In the genomic region with DNA sequence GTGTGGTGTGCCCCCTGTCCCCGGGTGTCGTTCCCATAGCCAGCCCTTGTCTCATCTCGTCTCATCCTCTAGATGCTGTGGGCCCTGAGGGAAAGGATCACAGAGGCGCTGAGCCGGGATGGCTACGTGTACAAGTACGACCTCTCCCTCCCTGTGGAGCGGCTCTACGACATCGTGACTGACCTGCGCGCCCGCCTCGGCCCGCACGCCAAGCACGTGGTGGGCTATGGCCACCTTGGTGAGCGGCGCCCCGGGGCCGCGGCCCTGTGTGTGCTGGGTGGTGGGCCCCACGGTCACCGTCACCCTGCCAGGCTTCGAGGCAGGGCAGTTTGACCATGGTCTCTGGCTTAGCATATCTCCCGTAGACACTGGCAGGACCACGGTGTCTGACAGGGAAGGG, we compare ENCODE assay signal across 20 cellular contexts. TPM values are rescaled to one million over a fixed set of nuclear protein-coding genes. Genes with fewer than 3 reads are reported as not detected.
DNase-seq lines count a peak whose midpoint lies in the region; ATAC-seq, FAIRE-seq and TF ChIP-seq lines count a peak whose summit lies in the region.
"Had no signal": no experiment of that assay in that cellular context is flagged by ENCODE, and none has a peak within 500 bp of the region (broad histone marks: within the 10 kb centered on the region; RNA-seq: fewer than 3 reads in every experiment).

No MANE protein-coding gene starts in this region.

- peaks cover under 1 to 1% of the 10 kb centered on the region in 2 donors for H3K9me3 Mint-ChIP-seq in activated T-cell treated with anti-CD3 and anti-CD28 coated beads, Interleukin-2, amount 50 U/mL, for 72 hours

- H3K23me2 ChIP-seq in H1 (ENCODE audit: low read depth, low read length), result no peaks in the 10 kb centered on the region

- CTCF ChIA-PET in H1 (lab: Charles Lee; ENCODE audit: partially characterized antibody), result interaction anchor here (1.0 kb wide), 1 partner anchor 123 kb away, joined by 3 read pairs; no protein-coding TSS in a partner anchor

- H3K36me3 ChIP-seq in H1 (ENCODE audit: control insufficient read depth in 2 of 4, insufficient read depth in 4 of 4, low read length in 3 of 4), result no peaks in the 10 kb centered on the region; a peak in 1 of 8 replicates
- peaks cover 17 to 34% of the 10 kb centered on the region in 2 donors for H3K36me3 ChIP-seq in neuronal stem cell (replicated peaks in 1 of 2; ENCODE audit: control insufficient read depth in 2 of 2, insufficient read depth in 2 of 2, low read length in 2 of 2)
- H3K36me3 ChIP-seq in right lobe of liver, result peaks cover 0 to 24% (median 9%) of the 10 kb centered on the region in 4 donors

- POLR2A ChIA-PET in H1 (lab: Charles Lee; ENCODE audit: partially characterized antibody), result interaction anchor here (1.0 kb wide), 1 partner anchor 17 kb away, joined by 4 read pairs; no protein-coding TSS in a partner anchor

- H4K20me1 ChIP-seq in H1 (replicated peaks in 1 of 2; ENCODE audit: control insufficient read depth in 1 of 2, insufficient read depth in 2 of 2, low read length in 2 of 2), result peaks cover 0 to 3% of the 10 kb centered on the region in 2 experiments
- H4K20me1 ChIP-seq: BLaER1 had no signal

- H3K27ac ChIP-seq in right cardiac atrium (ENCODE audit: low read length) (no peak overlapping the region), H1 (ENCODE audit: low read depth, low read length) (no peak overlapping the region), neuronal stem cell (replicated peaks; ENCODE audit: low read length) (no peak overlapping the region), right lobe of liver (no peak overlapping the region)
- H3K27ac ChIP-seq: BLaER1, C4-2B had no signal

- H2BK12ac ChIP-seq in H1 (ENCODE audit: low read depth, low read length), result no peak overlapping the region
- no peak overlapping the region for H2BK12ac ChIP-seq in neuronal stem cell (ENCODE audit: low read length)

- H4K5ac ChIP-seq in H1 (ENCODE audit: insufficient read length, low read depth, low read length), result no peak overlapping the region

- H3K4ac ChIP-seq in H1 (replicated peaks; ENCODE audit: insufficient read length, low read depth, low read length), result no peak overlapping the region
- H3K4ac ChIP-seq in neuronal stem cell (ENCODE audit: low read length), result no peak overlapping the region

- no peaks in the 10 kb centered on the region for H3K79me2 ChIP-seq in H1 (ENCODE audit: control insufficient read depth in 1 of 2, insufficient read depth in 2 of 2, low read length in 2 of 2)

- FAIRE-seq in H1 (lab: Jason Lieb, UNC), result no peak
- FAIRE-seq: G401.6, GM12892 had no signal

- DNase-seq in right cardiac atrium (peak in 2 of 3 donors; percentile 37 to 41), left cardiac atrium (no peak), H1 (ENCODE audit: low read depth in 1 of 2, low spot score in 2 of 2) (no peak), neuronal stem cell (ENCODE audit: low spot score) (no peak), right lobe of liver (no peak)
- no peak for DNase-seq in activated T-cell treated with anti-CD3 and anti-CD28 coated beads, Interleukin-2, amount 50 U/mL, for 72 hours
- DNase-seq: Caco-2; CD4-positive, CD25-positive, alpha-beta regulatory T cell; CD8-positive, alpha-beta T cell; DMS153; DND-41; GOT3; H7; HCEC 1CT had no signal

- H3K9ac ChIP-seq in H1 (replicated peaks in 1 of 4; ENCODE audit: extremely low read depth in 1 of 4, low read depth in 3 of 4, low read length in 3 of 4) (no peak overlapping the region), neuronal stem cell (ENCODE audit: low read depth, low read length, poor library complexity) (peak overlapping the region; percentile 34)
- H3K9ac ChIP-seq: BLaER1 had no signal

- intact Hi-C loops in right cardiac atrium (cut with DNase I), result no loop called here
- intact Hi-C loops in left cardiac atrium (cut with DNase I), result no loop called here
- intact Hi-C loops in right lobe of liver (cut with DNase I), result no loop called here

- no peak overlapping the region for H2BK20ac ChIP-seq in H1 (ENCODE audit: low read length)

- H2BK5ac ChIP-seq in H1 (ENCODE audit: low read depth, low read length), result no peak overlapping the region
- H2BK5ac ChIP-seq in neuronal stem cell (ENCODE audit: low read length), result no peak overlapping the region

- H3K4me1 ChIP-seq in right cardiac atrium (ENCODE audit: control insufficient read depth, insufficient read depth, low read length) (no peaks in the 10 kb centered on the region), H1 (replicated peaks in 1 of 4; ENCODE audit: control insufficient read depth in 3 of 4, insufficient read depth in 4 of 4, low read length in 3 of 4) (no peaks in the 10 kb centered on the region), neuronal stem cell (ENCODE audit: control insufficient read depth in 2 of 2, insufficient read depth in 1 of 2, low read depth in 1 of 2, low read length in 2 of 2) (peaks cover 0 to 2% of the 10 kb centered on the region in 2 donors), right lobe of liver (no peaks in the 10 kb centered on the region)
- H3K4me1 ChIP-seq: Caco-2 had no signal

- H3K9me3 ChIP-seq in right cardiac atrium (ENCODE audit: control insufficient read depth, low read length) (no peaks in the 10 kb centered on the region), H1 (ENCODE audit: insufficient read depth in 2 of 2, low read depth in 1 of 2, low read length in 1 of 2) (peaks cover 6 to 8% of the 10 kb centered on the region in 2 experiments; a peak in 3 of 4 replicates), neuronal stem cell (replicated peaks in 1 of 2; ENCODE audit: control insufficient read depth in 2 of 2, insufficient read depth in 1 of 2, low read depth in 1 of 2, low read length in 2 of 2) (no peaks in the 10 kb centered on the region), right lobe of liver (no peaks in the 10 kb centered on the region)
- H3K9me3 ChIP-seq: Caco-2 had no signal

- no peak overlapping the region for H3K23ac ChIP-seq in H1 (ENCODE audit: insufficient read length)
- peak overlapping the region; percentile 40 for H3K23ac ChIP-seq in neuronal stem cell (ENCODE audit: low read depth, low read length, poor library complexity)

- H2AK5ac ChIP-seq in H1 (ENCODE audit: low read depth, low read length), result no peak overlapping the region
- H2AK5ac ChIP-seq in neuronal stem cell (ENCODE audit: low read depth, low read length), result peak overlapping the region; percentile 33

- H3K4me3 Mint-ChIP-seq in activated T-cell treated with anti-CD3 and anti-CD28 coated beads, Interleukin-2, amount 50 U/mL, for 72 hours, result no peak overlapping the region
- H3K4me3 Mint-ChIP-seq: CD4-positive, CD25-positive, alpha-beta regulatory T cell; CD8-positive, alpha-beta T cell had no signal

- H4K91ac ChIP-seq in H1 (replicated peaks; ENCODE audit: insufficient read length, low read length) (no peak overlapping the region), neuronal stem cell (ENCODE audit: low read depth, low read length, poor library complexity) (no peak overlapping the region)

- H3K27ac Mint-ChIP-seq in activated T-cell treated with anti-CD3 and anti-CD28 coated beads, Interleukin-2, amount 50 U/mL, for 72 hours, result no peak overlapping the region
- H3K27ac Mint-ChIP-seq: CD4-positive, CD25-positive, alpha-beta regulatory T cell; CD8-positive, alpha-beta T cell had no signal

- H4K8ac ChIP-seq in H1 (ENCODE audit: extremely low read depth, insufficient read depth, low read length) (peak overlapping the region; percentile 51), neuronal stem cell (ENCODE audit: low read depth, low read length) (peak overlapping the region; percentile 52)

- no peak for TF ChIP-seq EP300 in H1 (IDR thresholded peaks at IDR 0.05; ENCODE audit: borderline replicate concordance in 1 of 2, low read depth in 2 of 2, low read length in 2 of 2)

- H3K27me3 Mint-ChIP-seq in activated T-cell treated with anti-CD3 and anti-CD28 coated beads, Interleukin-2, amount 50 U/mL, for 72 hours (ENCODE audit: low read depth), result no peaks in the 10 kb centered on the region
- H3K27me3 Mint-ChIP-seq: CD4-positive, CD25-positive, alpha-beta regulatory T cell had no signal

- TF ChIP-seq CTCF in H1 (IDR thresholded peaks at IDR 0.05; ENCODE audit: control extremely low read depth in 1 of 3, insufficient read depth in 1 of 3, low read depth in 1 of 3, low read length in 3 of 3), result no peak
- no peak for TF ChIP-seq CTCF in right lobe of liver (IDR thresholded peaks at IDR 0.05)

- H3K18ac ChIP-seq in H1 (ENCODE audit: extremely low read depth, low read length), result no peak overlapping the region
- peak overlapping the region; percentile 12 for H3K18ac ChIP-seq in neuronal stem cell (ENCODE audit: low read length)

- H3K14ac ChIP-seq in H1 (ENCODE audit: insufficient read length), result no peak overlapping the region
- no peak overlapping the region for H3K14ac ChIP-seq in neuronal stem cell (ENCODE audit: low read length)

- no peak for TF ChIP-seq POLR2A in H1 (IDR thresholded peaks at IDR 0.05; ENCODE audit: control extremely low read depth in 1 of 2, low read depth in 2 of 2, low read length in 2 of 2)
- TF ChIP-seq POLR2A in right lobe of liver (IDR thresholded peaks at IDR 0.05), result no peak

- peaks cover 7% of the 10 kb centered on the region for H3K4me1 Mint-ChIP-seq in activated T-cell treated with anti-CD3 and anti-CD28 coated beads, Interleukin-2, amount 50 U/mL, for 72 hours (ENCODE audit: low read depth)

- H2BK15ac ChIP-seq in H1 (ENCODE audit: low read length), result no peak overlapping the region
- H2BK15ac ChIP-seq in neuronal stem cell (ENCODE audit: low read length), result no peak overlapping the region

- H3K4me3 ChIP-seq in right cardiac atrium (ENCODE audit: low read length) (no peak overlapping the region), H1 (ENCODE audit: extremely low read depth in 1 of 4, insufficient read depth in 2 of 4, low read depth in 3 of 4, low read length in 4 of 4) (no peak overlapping the region), neuronal stem cell (ENCODE audit: low read length in 2 of 2) (no peak overlapping the region), right lobe of liver (no peak overlapping the region)
- H3K4me3 ChIP-seq: BLaER1 had no signal

- H3K4me2 ChIP-seq in H1 (ENCODE audit: insufficient read depth in 1 of 2, low read depth in 2 of 2, low read length in 2 of 2) (no peak overlapping the region), neuronal stem cell (ENCODE audit: insufficient read depth, low read length, poor library complexity, severe bottlenecking) (no peak overlapping the region)
- H3K4me2 ChIP-seq: BLaER1 had no signal

- ATAC-seq in right cardiac atrium (no peak), left cardiac atrium (no peak), right lobe of liver (no peak), HG02642 (IDR thresholded peaks at IDR 0.05; ENCODE audit: poor library complexity, unreplicated experiment) (no peak)
- ATAC-seq in activated T-cell treated with anti-CD3 and anti-CD28 coated beads, Interleukin-2, amount 50 U/mL, for 72 hours (replicated peaks in 1 of 2), result no peak
- ATAC-seq: CD8-positive, alpha-beta T cell had no signal

- H3K36me3 Mint-ChIP-seq in activated T-cell treated with anti-CD3 and anti-CD28 coated beads, Interleukin-2, amount 50 U/mL, for 72 hours (ENCODE audit: insufficient read depth in 2 of 2), result peaks cover 7 to 11% of the 10 kb centered on the region in 2 donors

- H3K79me1 ChIP-seq in H1 (ENCODE audit: low read depth, low read length), result no peaks in the 10 kb centered on the region; the same call in 1 of the 2 replicates
- peaks cover 7% of the 10 kb centered on the region for H3K79me1 ChIP-seq in neuronal stem cell (ENCODE audit: low read depth, low read length)

- H2BK120ac ChIP-seq in H1 (replicated peaks; ENCODE audit: low read depth, low read length), result no peak overlapping the region
- H2BK120ac ChIP-seq in neuronal stem cell (ENCODE audit: low read depth, low read length), result no peak overlapping the region

- no peaks in the 10 kb centered on the region for H3K27me3 ChIP-seq in right cardiac atrium (ENCODE audit: control insufficient read depth, insufficient read depth)
- no peaks in the 10 kb centered on the region for H3K27me3 ChIP-seq in H1 (replicated peaks in 1 of 4; ENCODE audit: control insufficient read depth in 3 of 4, extremely low read depth in 1 of 4, insufficient read depth in 3 of 4, low read length in 3 of 4)
- no peaks in the 10 kb centered on the region for H3K27me3 ChIP-seq in neuronal stem cell (ENCODE audit: control insufficient read depth in 3 of 3, insufficient read depth in 3 of 3, low read depth in 1 of 3, low read length in 3 of 3)
- H3K27me3 ChIP-seq in right lobe of liver, result no peaks in the 10 kb centered on the region
- H3K27me3 ChIP-seq: BLaER1 had no signal

- TF ChIP-seq RAD21 in H1 (IDR thresholded peaks at IDR 0.05 in 1 of 2, conservative IDR thresholded peaks at IDR 0.05 in 1 of 2; ENCODE audit: low read depth in 2 of 2, low read length in 2 of 2), result no peak

- 97% methylated on average over 27 of the region's 27 CpGs for WGBS in right cardiac atrium
- WGBS in H1 (ENCODE audit: extremely low coverage in 1 of 2, insufficient coverage in 1 of 2, insufficient read length in 1 of 2, insufficient replicate concordance in 2 of 2, low coverage in 1 of 2, low lambda C conversion rate in 2 of 2, missing lambda C conversion rate in 1 of 2), 2 experiments, result 91% methylated on average over 27 of the region's 27 CpGs; no CpG with 5 or more reads in 1 of the 2 experiments
- no CpG with 5 or more reads among the region's 27 CpGs for WGBS in neuronal stem cell (ENCODE audit: extremely low coverage in 2 of 2, insufficient read length in 2 of 2, insufficient replicate concordance in 1 of 2), 2 donors
- 91% methylated on average over 7 of the region's 27 CpGs for WGBS in right lobe of liver (ENCODE audit: insufficient coverage, low coverage, low lambda C conversion rate, missing lambda C conversion rate)

- H3K56ac ChIP-seq in H1 (replicated peaks; ENCODE audit: insufficient read length, low read depth, low read length), result no peak overlapping the region

- no peak overlapping the region for H2AFZ ChIP-seq in H1 (ENCODE audit: low read length)
- no peak overlapping the region for H2AFZ ChIP-seq in neuronal stem cell (ENCODE audit: low read length)

RNA-seq across cellular contexts. Expression of a gene that starts 20.8 kb away (rescaled TPM):
- total RNA-seq in right cardiac atrium (under 1 TPM in 2 of 4 donors, not detected in 2; 0.23 to 0.29 TPM), left cardiac atrium (under 1 TPM in 1 of 2 donors, not detected in 1; 0.44 TPM), right lobe of liver (under 1 TPM in 3 of 6 experiments, not detected in 3; 0.53 to 0.83 (median 0.70) TPM)
- polyA plus RNA-seq in right cardiac atrium (0.09 TPM), H1 (2011; rRNA removed) (0.14 TPM in 1 of 2 replicates, not detected in the other)
- total RNA-seq in H1 (2021; fragmentation: NEBNext Ultra II Directional; extraction: Animal tissue kit (Norgen Biotek cat#: 25700)), result not detected in 2 replicates
- polyA plus RNA-seq in H1 (2011; cell fraction: cytosol; rRNA removed), result 0.06 TPM
- polyA plus RNA-seq in H1 (2011; cell fraction: nucleus; rRNA removed), result 0.44 TPM
- polyA plus RNA-seq in H1 (2012, experiment 1 of 2), result 0.15 to 0.21 TPM (median 0.17 TPM) in 3 of 4 replicates, not detected in the other
- polyA plus RNA-seq in H1 (2012, experiment 2 of 2), result not detected
- polyA plus RNA-seq in H1 (2013, experiment 1 of 2), result 0.12 TPM
- 0.09 TPM for polyA plus RNA-seq in H1 (2013, experiment 2 of 2)
- 0.13 TPM in 1 of 2 replicates, not detected in the other for polyA minus RNA-seq in H1 (2011; rRNA and poly(A)+ RNA removed)
- not detected for polyA minus RNA-seq in H1 (2011; cell fraction: cytosol; rRNA and poly(A)+ RNA removed)
- polyA minus RNA-seq in H1 (2011; cell fraction: nucleus; rRNA and poly(A)+ RNA removed), result 0.90 TPM
- polyA plus RNA-seq in neuronal stem cell (2013, experiment 1 of 2), result 0.45 TPM
- polyA plus RNA-seq in neuronal stem cell (2013, experiment 2 of 2), result 0.47 TPM
- total RNA-seq in activated T-cell treated with anti-CD3 and anti-CD28 coated beads, Interleukin-2, amount 50 U/mL, for 72 hours, result under 1 TPM; 0.53 to 0.82 TPM
- total RNA-seq: A172 had no signal
- polyA plus RNA-seq: CD4-positive, CD25-positive, alpha-beta regulatory T cell had no signal

RNA-seq across cellular contexts. Expression of a gene that starts 21.3 kb away (rescaled TPM):
- total RNA-seq in right cardiac atrium (10 to 100 TPM; 16.1 to 22.3 (median 18.3) TPM), left cardiac atrium (10 to 100 TPM; 14.6 to 16.9 TPM), right lobe of liver (10 to 100 TPM; 18.9 to 38.6 (median 25.9) TPM)
- polyA plus RNA-seq in right cardiac atrium (16.0 TPM), H1 (2011; rRNA removed) (3.4 and 9.8 TPM in 2 replicates)
- 8.1 and 8.3 TPM in 2 replicates for total RNA-seq in H1 (2021; fragmentation: NEBNext Ultra II Directional; extraction: Animal tissue kit (Norgen Biotek cat#: 25700))
- 7.6 TPM for polyA plus RNA-seq in H1 (2011; cell fraction: cytosol; rRNA removed)
- 34.5 TPM for polyA plus RNA-seq in H1 (2011; cell fraction: nucleus; rRNA removed)
- polyA plus RNA-seq in H1 (2012, experiment 1 of 2), result 7.6 to 12.7 TPM (median 8.9 TPM) in 4 replicates
- polyA plus RNA-seq in H1 (2012, experiment 2 of 2), result 3.3 TPM
- polyA plus RNA-seq in H1 (2013, experiment 1 of 2), result 4.2 TPM
- 3.3 TPM for polyA plus RNA-seq in H1 (2013, experiment 2 of 2)
- 5.0 and 7.3 TPM in 2 replicates for polyA minus RNA-seq in H1 (2011; rRNA and poly(A)+ RNA removed)
- polyA minus RNA-seq in H1 (2011; cell fraction: cytosol; rRNA and poly(A)+ RNA removed), result 10.3 TPM
- 19.0 TPM for polyA minus RNA-seq in H1 (2011; cell fraction: nucleus; rRNA and poly(A)+ RNA removed)
- 5.2 TPM for polyA plus RNA-seq in neuronal stem cell (2013, experiment 1 of 2)
- 5.3 TPM for polyA plus RNA-seq in neuronal stem cell (2013, experiment 2 of 2)
- 10 to 100 TPM; 24.0 to 25.8 TPM for total RNA-seq in activated T-cell treated with anti-CD3 and anti-CD28 coated beads, Interleukin-2, amount 50 U/mL, for 72 hours

RNA-seq across cellular contexts. Expression of a gene that starts 53.2 kb away (rescaled TPM):
- total RNA-seq in right cardiac atrium, result 1 to 10 TPM in 1 of 4 donors, under 1 TPM in 2, not detected in 1; 0.17 to 1.4 (median 0.84) TPM
- 0.68 TPM for polyA plus RNA-seq in right cardiac atrium
- under 1 TPM; 0.16 to 0.38 TPM for total RNA-seq in left cardiac atrium
- total RNA-seq in H1 (2021; fragmentation: NEBNext Ultra II Directional; extraction: Animal tissue kit (Norgen Biotek cat#: 25700)), result 0.50 and 0.82 TPM in 2 replicates
- polyA plus RNA-seq in H1 (2011; rRNA removed), result 0.32 and 0.89 TPM in 2 replicates
- polyA plus RNA-seq in H1 (2011; cell fraction: cytosol; rRNA removed), result 0.45 TPM
- 2.0 TPM for polyA plus RNA-seq in H1 (2011; cell fraction: nucleus; rRNA removed)
- polyA plus RNA-seq in H1 (2012, experiment 1 of 2), result 0.23 to 0.82 TPM (median 0.62 TPM) in 3 of 4 replicates, not detected in the other
- 0.28 TPM for polyA plus RNA-seq in H1 (2012, experiment 2 of 2)
- 0.39 TPM for polyA plus RNA-seq in H1 (2013, experiment 1 of 2)
- 0.07 TPM for polyA plus RNA-seq in H1 (2013, experiment 2 of 2)
- polyA minus RNA-seq in H1 (2011; rRNA and poly(A)+ RNA removed), result not detected in 2 replicates
- polyA minus RNA-seq in H1 (2011; cell fraction: cytosol; rRNA and poly(A)+ RNA removed), result not detected
- 0.50 TPM for polyA minus RNA-seq in H1 (2011; cell fraction: nucleus; rRNA and poly(A)+ RNA removed)
- 0.45 TPM for polyA plus RNA-seq in neuronal stem cell (2013, experiment 1 of 2)
- polyA plus RNA-seq in neuronal stem cell (2013, experiment 2 of 2), result 0.37 TPM
- 10 to 100 TPM; 16.8 to 87.1 (median 76.2) TPM for total RNA-seq in right lobe of liver
- 1 to 10 TPM in 1 of 2 donors, under 1 TPM in 1; 0.37 to 1.4 TPM for total RNA-seq in activated T-cell treated with anti-CD3 and anti-CD28 coated beads, Interleukin-2, amount 50 U/mL, for 72 hours
- total RNA-seq: A172, H7 had no signal

RNA-seq across cellular contexts. Expression of a gene that starts 53.9 kb away (rescaled TPM):
- total RNA-seq in right cardiac atrium (10 to 100 TPM; 20.8 to 21.7 (median 21.0) TPM), left cardiac atrium (10 to 100 TPM; 17.4 to 20.1 TPM), right lobe of liver (10 to 100 TPM in 5 of 6 experiments, 1 to 10 TPM in 1; 8.2 to 20.3 (median 13.0) TPM)
- polyA plus RNA-seq in right cardiac atrium (25.6 TPM), H1 (2011; rRNA removed) (41.5 and 42.5 TPM in 2 replicates)
- 47.4 and 49.7 TPM in 2 replicates for total RNA-seq in H1 (2021; fragmentation: NEBNext Ultra II Directional; extraction: Animal tissue kit (Norgen Biotek cat#: 25700))
- 44.1 TPM for polyA plus RNA-seq in H1 (2011; cell fraction: cytosol; rRNA removed)
- 91.5 TPM for polyA plus RNA-seq in H1 (2011; cell fraction: nucleus; rRNA removed)
- polyA plus RNA-seq in H1 (2012, experiment 1 of 2), result 33.8 to 49.1 TPM (median 39.8 TPM) in 4 replicates
- polyA plus RNA-seq in H1 (2012, experiment 2 of 2), result 14.9 TPM
- polyA plus RNA-seq in H1 (2013, experiment 1 of 2), result 22.2 TPM
- polyA plus RNA-seq in H1 (2013, experiment 2 of 2), result 20.1 TPM
- polyA minus RNA-seq in H1 (2011; rRNA and poly(A)+ RNA removed), result 52.8 and 60.2 TPM in 2 replicates
- polyA minus RNA-seq in H1 (2011; cell fraction: cytosol; rRNA and poly(A)+ RNA removed), result 26.1 TPM
- 42.9 TPM for polyA minus RNA-seq in H1 (2011; cell fraction: nucleus; rRNA and poly(A)+ RNA removed)
- polyA plus RNA-seq in neuronal stem cell (2013, experiment 1 of 2), result 25.2 TPM
- 27.0 TPM for polyA plus RNA-seq in neuronal stem cell (2013, experiment 2 of 2)
- total RNA-seq in activated T-cell treated with anti-CD3 and anti-CD28 coated beads, Interleukin-2, amount 50 U/mL, for 72 hours, result 10 to 100 TPM; 39.9 to 42.6 TPM

Comparison
In these comparisons a context has a peak if more than half of its experiments do, and no peak if none do; other contexts are left out.
1. DNase-seq: peak in right cardiac atrium (2 of 3); none in left cardiac atrium (single experiment), H1 (0 of 2), neuronal stem cell (single experiment), right lobe of liver (0 of 3) and activated T-cell treated with anti-CD3 and anti-CD28 coated beads, Interleukin-2, amount 50 U/mL, for 72 hours (0 of 2).